17 cellular contexts compared by ENCODE assay signal in genomic region chr3:79367066-79367465, GRCh38.
DNase-seq lines count a peak whose midpoint lies in the region; ATAC-seq and TF ChIP-seq lines count a peak whose summit lies in the region.
"Had no signal": no experiment of that assay in that cellular context is flagged by ENCODE, and none has a peak within 500 bp of the region (broad histone marks: within the 10 kb centered on the region; RNA-seq: fewer than 3 reads in every experiment).

No MANE protein-coding gene starts in this region.

- H2AFZ ChIP-seq in trophoblast cell (ENCODE audit: insufficient read depth, low read length, poor library complexity) (no peak overlapping the region), neural progenitor cell (replicated peaks) (no peak overlapping the region)

- H3K36me3 Mint-ChIP-seq in neural progenitor cell: no peaks in the 10 kb centered on the region
- H3K36me3 Mint-ChIP-seq: CD14-positive monocyte had no signal

- peak overlapping the region; percentile 53 for H3K27ac ChIP-seq in epithelial cell of prostate
- no peak overlapping the region for H3K27ac ChIP-seq in trophoblast cell (ENCODE audit: low read depth, low read length)
- no peak overlapping the region for H3K27ac ChIP-seq in neural progenitor cell
- no peak overlapping the region for H3K27ac ChIP-seq in psoas muscle
- H3K27ac ChIP-seq: heart right ventricle, uterus had no signal

- no peaks in the 10 kb centered on the region for H4K20me1 ChIP-seq in neural progenitor cell (ENCODE audit: low read depth)

- no peak overlapping the region for H4K91ac ChIP-seq in trophoblast cell (ENCODE audit: low read depth, low read length)

- H3K14ac ChIP-seq in trophoblast cell (ENCODE audit: low read length): no peak overlapping the region

- ATAC-seq in HG02571 (IDR thresholded peaks at IDR 0.05; ENCODE audit: unreplicated experiment): no peak
- ATAC-seq in psoas muscle: no peak
- ATAC-seq: heart right ventricle had no signal

- H3K9me3 ChIP-seq in trophoblast cell (ENCODE audit: insufficient read depth, low read depth, low read length) (peaks cover 2% of the 10 kb centered on the region), neural progenitor cell (ENCODE audit: low read depth) (no peaks in the 10 kb centered on the region), psoas muscle (no peaks in the 10 kb centered on the region)
- H3K9me3 ChIP-seq: heart right ventricle, uterus had no signal

- H3K4me2 ChIP-seq in trophoblast cell (ENCODE audit: low read length) (no peak overlapping the region), neural progenitor cell (no peak overlapping the region)

- no peak overlapping the region for H3K4ac ChIP-seq in trophoblast cell (ENCODE audit: low read depth, low read length)

- DNase-seq in ELR (ENCODE audit: low read depth): peak; percentile 87
- peak; percentile 59 for DNase-seq in RPMI7951 (ENCODE audit: low read depth)
- DNase-seq in epithelial cell of prostate (ENCODE audit: low read depth, low spot score): no peak
- DNase-seq in trophoblast cell: peak; percentile 73 to 91
- no peak for DNase-seq in NCI-H2107 treated with DMSO at 0.1 percent for 48 hours (lab: John Stamatoyannopoulos, UW; ENCODE audit: unreplicated experiment)
- no peak for DNase-seq in neural progenitor cell (ENCODE audit: low spot score)
- DNase-seq in psoas muscle: no peak
- DNase-seq: activated naive CD4-positive, alpha-beta T cell treated with anti-CD3 and anti-CD28 coated beads for 36 hours; endodermal cell; heart right ventricle; NCI-H2029; RPMI8226; uterus had no signal

- no peak overlapping the region for H2AK5ac ChIP-seq in trophoblast cell (ENCODE audit: low read length)

- no peak overlapping the region for H2BK12ac ChIP-seq in trophoblast cell (ENCODE audit: low read length)

- H3K4me1 ChIP-seq in trophoblast cell (ENCODE audit: control insufficient read depth in 1 of 2, insufficient read depth in 2 of 2, low read length in 2 of 2) (peaks cover 0 to 9% of the 10 kb centered on the region in 2 experiments), neural progenitor cell (no peaks in the 10 kb centered on the region), psoas muscle (no peaks in the 10 kb centered on the region)
- H3K4me1 ChIP-seq: heart right ventricle, uterus had no signal

- no peak overlapping the region for H4K8ac ChIP-seq in trophoblast cell (ENCODE audit: low read depth, low read length)

- H3K23ac ChIP-seq in trophoblast cell (ENCODE audit: low read length): no peak overlapping the region

- no peak overlapping the region for H3K27ac Mint-ChIP-seq in neural progenitor cell
- H3K27ac Mint-ChIP-seq: activated naive CD4-positive, alpha-beta T cell treated with anti-CD3 and anti-CD28 coated beads for 36 hours; CD14-positive monocyte; endodermal cell; stimulated activated naive CD8-positive, alpha-beta T cell treated with anti-CD3 and anti-CD28 coated beads, Interleukin-15, Interleukin-2, amounts not matched to agents 100 ng/mL and 50 ng/mL, for 24 hours; T-helper 1 cell treated with Interleukin-12 subunit alpha and Interleukin-12 subunit beta and Interleukin-4 antibody, amounts not matched to agents 30 μg/mL and 1 μg/mL, for 36 hours had no signal

- intact Hi-C loops in psoas muscle (cut with DNase I): loop anchor here (10.0 kb wide), 1 partner anchor 282 kb away; no protein-coding TSS in a partner anchor

- no peak overlapping the region for H3K18ac ChIP-seq in trophoblast cell (ENCODE audit: low read length)

- H3K4me3 Mint-ChIP-seq in neural progenitor cell: no peak overlapping the region
- H3K4me3 Mint-ChIP-seq: activated naive CD4-positive, alpha-beta T cell treated with anti-CD3 and anti-CD28 coated beads for 36 hours; CD14-positive monocyte; endodermal cell; stimulated activated naive CD8-positive, alpha-beta T cell treated with anti-CD3 and anti-CD28 coated beads, Interleukin-15, Interleukin-2, amounts not matched to agents 100 ng/mL and 50 ng/mL, for 24 hours; T-helper 1 cell treated with Interleukin-12 subunit alpha and Interleukin-12 subunit beta and Interleukin-4 antibody, amounts not matched to agents 30 μg/mL and 1 μg/mL, for 36 hours had no signal

- H3K9me3 Mint-ChIP-seq in neural progenitor cell: peaks cover 3% of the 10 kb centered on the region
- H3K9me3 Mint-ChIP-seq: CD14-positive monocyte; T-helper 1 cell treated with Interleukin-12 subunit alpha and Interleukin-12 subunit beta and Interleukin-4 antibody, amounts not matched to agents 30 μg/mL and 1 μg/mL, for 36 hours had no signal

- H3K36me3 ChIP-seq in trophoblast cell (ENCODE audit: control insufficient read depth in 1 of 2, insufficient read depth in 2 of 2, low read length in 2 of 2): no peaks in the 10 kb centered on the region
- no peaks in the 10 kb centered on the region for H3K36me3 ChIP-seq in neural progenitor cell
- no peaks in the 10 kb centered on the region for H3K36me3 ChIP-seq in psoas muscle (ENCODE audit: insufficient read depth in 1 of 2, low read depth in 1 of 2)
- H3K36me3 ChIP-seq: heart right ventricle, uterus had no signal

- H3F3A ChIP-seq in neural progenitor cell (ENCODE audit: low read depth): no peaks in the 10 kb centered on the region

- TF ChIP-seq CTCF in neural progenitor cell (IDR thresholded peaks at IDR 0.05): no peak
- no peak for TF ChIP-seq CTCF in psoas muscle (IDR thresholded peaks at IDR 0.05)

- H3K9ac ChIP-seq in trophoblast cell (ENCODE audit: low read length) (no peak overlapping the region), neural progenitor cell (no peak overlapping the region)

- H2BK120ac ChIP-seq in trophoblast cell (ENCODE audit: insufficient read depth, low read length, poor library complexity): no peak overlapping the region

- no peaks in the 10 kb centered on the region for H3K27me3 ChIP-seq in trophoblast cell (ENCODE audit: insufficient read depth, low read length)
- H3K27me3 ChIP-seq in neural progenitor cell: no peaks in the 10 kb centered on the region
- H3K27me3 ChIP-seq in psoas muscle (ENCODE audit: insufficient read depth in 3 of 3, low read length in 2 of 3): no peaks in the 10 kb centered on the region
- H3K27me3 ChIP-seq: uterus had no signal

- peaks cover 4% of the 10 kb centered on the region for H3K79me1 ChIP-seq in trophoblast cell (ENCODE audit: low read length)

- no peaks in the 10 kb centered on the region for H3K79me2 ChIP-seq in trophoblast cell (ENCODE audit: control insufficient read depth, insufficient read depth, low read length, poor library complexity)
- H3K79me2 ChIP-seq in neural progenitor cell (ENCODE audit: low read depth): no peaks in the 10 kb centered on the region

- no peak overlapping the region for H2BK5ac ChIP-seq in trophoblast cell (ENCODE audit: low read depth, low read length, poor library complexity)

- no peak overlapping the region for H4K12ac ChIP-seq in trophoblast cell (ENCODE audit: low read depth, low read length)

- H3K4me3 ChIP-seq in trophoblast cell (ENCODE audit: low read depth, low read length) (no peak overlapping the region), neural progenitor cell (no peak overlapping the region), psoas muscle (no peak overlapping the region)
- H3K4me3 ChIP-seq: heart right ventricle, uterus had no signal

- H3K4me1 Mint-ChIP-seq in neural progenitor cell: no peaks in the 10 kb centered on the region
- H3K4me1 Mint-ChIP-seq: CD14-positive monocyte had no signal

- H3K27me3 Mint-ChIP-seq in neural progenitor cell (ENCODE audit: insufficient read depth, low read depth): peaks cover 3% of the 10 kb centered on the region
- H3K27me3 Mint-ChIP-seq: stimulated activated naive CD8-positive, alpha-beta T cell treated with anti-CD3 and anti-CD28 coated beads, Interleukin-15, Interleukin-2, amounts not matched to agents 100 ng/mL and 50 ng/mL, for 24 hours had no signal

Comparison
In these comparisons a context has a peak if more than half of its experiments do, and no peak if none do; other contexts are left out.
1. DNase-seq: peak in ELR (single experiment), RPMI7951 (single experiment) and trophoblast cell (2 of 2); none in epithelial cell of prostate (single experiment), NCI-H2107 treated with DMSO at 0.1 percent for 48 hours (single experiment), neural progenitor cell (single experiment) and psoas muscle (0 of 2).